8 cellular contexts compared by ENCODE assay signal in the genomic region with DNA sequence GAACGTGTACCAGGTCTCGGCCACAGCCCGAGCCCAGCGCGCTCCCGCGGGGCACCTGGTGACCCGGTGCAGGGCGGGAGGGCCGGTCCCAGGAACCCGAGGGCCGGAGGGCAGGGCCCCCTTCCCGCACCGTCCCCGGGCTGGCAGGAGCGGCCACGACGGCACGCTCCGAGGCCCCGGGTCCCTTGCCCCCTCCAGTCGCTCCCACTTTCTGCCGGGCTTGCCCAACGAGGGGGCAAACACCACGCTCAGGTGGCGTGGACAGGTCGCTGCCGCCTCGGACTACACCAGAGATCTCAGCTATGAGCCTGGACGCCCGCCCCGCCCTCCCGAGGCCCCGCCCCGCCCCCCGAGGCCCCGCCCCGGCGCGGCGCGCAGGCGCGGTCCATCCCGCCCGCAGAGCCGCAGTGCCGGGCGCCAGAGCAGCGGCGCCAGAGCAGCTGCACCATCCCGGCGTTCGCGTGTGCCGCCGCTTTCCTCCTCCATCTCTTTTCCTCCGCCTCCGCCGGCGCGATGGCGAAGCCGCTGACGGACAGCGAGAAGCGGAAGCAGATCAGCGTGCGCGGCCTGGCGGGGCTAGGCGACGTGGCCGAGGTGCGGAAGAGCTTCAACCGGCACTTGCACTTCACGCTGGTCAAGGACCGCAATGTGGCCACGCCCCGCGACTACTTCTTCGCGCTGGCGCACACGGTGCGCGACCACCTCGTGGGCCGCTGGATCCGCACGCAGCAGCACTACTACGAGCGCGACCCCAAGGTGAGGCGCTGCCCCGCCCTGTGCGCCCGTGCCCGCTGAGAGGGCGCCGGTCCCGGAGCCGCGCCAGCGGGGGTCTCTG. TPM values are rescaled to one million over a fixed set of nuclear protein-coding genes. Genes with fewer than 3 reads are reported as not detected.
DNase-seq lines count a peak whose midpoint lies in the region; TF ChIP-seq lines count a peak whose summit lies in the region.

Gene PYGB, plus strand, starts transcription at position 420 of the 835 bp plus-strand sequence. Its CDS starts 94 bp downstream, at position 514.

- no peak within 1 kb of the TSS for H3K27ac ChIP-seq in H9 (ENCODE audit: insufficient read length, low read depth, low read length)

- H2BK5ac ChIP-seq in H9 (ENCODE audit: insufficient read length, low read length), result no peak within 1 kb of the TSS

- H3K4me3 Mint-ChIP-seq in H9, result peak within 1 kb of the TSS; percentile 85 to 95

- no peaks in the 10 kb centered on the region for H4K20me1 ChIP-seq in H9 (ENCODE audit: control insufficient read depth, insufficient read depth, insufficient read length)

- H2BK20ac ChIP-seq in H9 (ENCODE audit: low read depth, low read length, poor library complexity, severe bottlenecking), result no peak within 1 kb of the TSS

- no CpG with 5 or more reads among the region's 105 CpGs for WGBS in H9 (ENCODE audit: extremely low coverage, insufficient read length, low lambda C conversion rate)

- H3K79me1 ChIP-seq in H9 (ENCODE audit: insufficient read depth, low read depth, low read length, poor library complexity, severe bottlenecking), result no peaks in the 10 kb centered on the region

- peaks cover 4 to 7% (median 6%) of the 10 kb centered on the region in 3 experiments; a peak in 5 of 7 replicates for H3K36me3 Mint-ChIP-seq in H9 (ENCODE audit: insufficient read depth in 1 of 3, low read depth in 3 of 3)

- no peak within 1 kb of the TSS for H4K8ac ChIP-seq in H9 (replicated peaks; ENCODE audit: insufficient read length, low read depth, low read length)

- peak within 1 kb of the TSS; percentile 59 for H3K18ac ChIP-seq in H9 (ENCODE audit: insufficient read length, low read depth, low read length)

- peak within 1 kb of the TSS; percentile 23 for H2AFZ ChIP-seq in H9 (ENCODE audit: low read length)
- peak within 1 kb of the TSS; percentile 97 for H2AFZ ChIP-seq in neuron (ENCODE audit: low read depth, low read length)

- no peaks in the 10 kb centered on the region for H3K4me1 ChIP-seq in H9 (ENCODE audit: insufficient read depth, low read length)
- peaks cover 43% of the 10 kb centered on the region for H3K4me1 ChIP-seq in neuron (ENCODE audit: insufficient read depth, low read length)

- no peak within 1 kb of the TSS for H4K5ac ChIP-seq in H9 (ENCODE audit: insufficient read length, low read depth, low read length)

- TF ChIP-seq CTCF in H9 (conservative IDR thresholded peaks at IDR 0.05), result no peak
- TF ChIP-seq CTCF in subcutaneous adipose tissue (IDR thresholded peaks at IDR 0.05; ENCODE audit: low read depth), result no peak

- H3K79me2 ChIP-seq in H9 (ENCODE audit: insufficient read depth, low read length), result peaks cover 5% of the 10 kb centered on the region; the same call in 1 of the 2 replicates

- peaks cover 6% of the 10 kb centered on the region for H3K23me2 ChIP-seq in H9 (ENCODE audit: insufficient read length, low read depth, low read length, poor library complexity, severe bottlenecking)

- no peak within 1 kb of the TSS for H3K14ac ChIP-seq in H9 (ENCODE audit: insufficient read depth, low read length)

- DNase-seq in GF-D8 (lab: John Stamatoyannopoulos, UW) (peak; percentile 70), H9 (peak; percentile 82), M059J (ENCODE audit: low read depth) (peak; percentile 87), SK-MEL-5 (ENCODE audit: low read depth, low spot score) (peak; percentile 94), foreskin melanocyte (peak; percentile 77)
- peak; percentile 27 to 70 (median 43) for DNase-seq in activated naive CD4-positive, alpha-beta T cell (lab: John Stamatoyannopoulos, UW)

- H3K27ac Mint-ChIP-seq in H9, result peak within 1 kb of the TSS; percentile 93 to 97 (median 95); a peak in 6 of 7 replicates

- peak within 1 kb of the TSS; percentile 98 for H3K4me3 ChIP-seq in neuron (ENCODE audit: low read length)

- H3K9ac ChIP-seq in H9 (ENCODE audit: extremely low read depth, insufficient read length, low read length), result peak within 1 kb of the TSS; percentile 66

- in situ Hi-C loops in SK-MEL-5 (cut with HindIII; ENCODE audit: low pct_unique_long_range_greater_than_20kb, low sequenced_read_pairs), result no loop called here

- no peak within 1 kb of the TSS for H3K4ac ChIP-seq in H9 (ENCODE audit: low read depth, low read length)

- H3T11ph ChIP-seq in H9 (ENCODE audit: low read length), result no peak within 1 kb of the TSS

- H2BK120ac ChIP-seq in H9 (ENCODE audit: low read depth, low read length, poor library complexity, severe bottlenecking), result no peak within 1 kb of the TSS

- peaks cover 2 to 6% of the 10 kb centered on the region in 2 experiments; a peak in 3 of 5 replicates for H3K9me3 Mint-ChIP-seq in H9

- H2BK12ac ChIP-seq in H9 (ENCODE audit: insufficient read length, low read depth, low read length), result no peak within 1 kb of the TSS

- H3K27me3 Mint-ChIP-seq in H9 (ENCODE audit: low read depth), result peaks cover 14% of the 10 kb centered on the region

- H3K56ac ChIP-seq in H9 (ENCODE audit: insufficient read length, low read depth, low read length), result no peak within 1 kb of the TSS

- no peak within 1 kb of the TSS for H4K91ac ChIP-seq in H9 (ENCODE audit: insufficient read length, low read depth, low read length)

- H3K36me3 ChIP-seq in neuron (ENCODE audit: insufficient read depth, low read length), result peaks cover 3% of the 10 kb centered on the region

- H3K4me1 Mint-ChIP-seq in H9, result peaks cover 44 to 45% of the 10 kb centered on the region in 2 experiments

- H3K9me3 ChIP-seq in H9 (ENCODE audit: control insufficient read depth, low read depth, low read length), result no peaks in the 10 kb centered on the region
- no peaks in the 10 kb centered on the region for H3K9me3 ChIP-seq in neuron (ENCODE audit: low read length)

- peak within 1 kb of the TSS; percentile 60 for H3K4me2 ChIP-seq in H9 (ENCODE audit: insufficient read depth, insufficient read length, low read length)

- H3K23ac ChIP-seq in H9 (ENCODE audit: insufficient read length, low read depth, low read length), result no peak within 1 kb of the TSS

- H2AK5ac ChIP-seq in H9 (ENCODE audit: insufficient read length, low read length), result no peak within 1 kb of the TSS

- H3K27me3 ChIP-seq in H9 (ENCODE audit: insufficient read depth, low read length), result no peaks in the 10 kb centered on the region; the same call in 1 of the 2 replicates
- H3K27me3 ChIP-seq in neuron (ENCODE audit: insufficient read depth, low read length), result peaks cover 5% of the 10 kb centered on the region

- no peak within 1 kb of the TSS for H2BK15ac ChIP-seq in H9 (ENCODE audit: low read depth, low read length)

RNA-seq across cellular contexts. Expression of gene PYGB, which starts in this region (rescaled TPM):
- total RNA-seq in H9 (2021) (46.9 TPM in 2 replicates), subcutaneous adipose tissue (100 to 1,000 TPM in 3 of 4 donors, 10 to 100 TPM in 1; 99.3 to 216 (median 137) TPM)
- total RNA-seq in M059J (2014; rRNA removed; shearing (Covaris generic)), result 94.7 and 131 TPM in 2 replicates
- total RNA-seq in SK-MEL-5 (2014; rRNA removed; shearing (Covaris generic)), result 404 and 446 TPM in 2 replicates
- 618 and 744 TPM in 2 replicates for polyA plus RNA-seq in SK-MEL-5 (2015; cell fraction: cytosol; rRNA removed)
- 1,362 and 1,434 TPM in 2 replicates for polyA plus RNA-seq in SK-MEL-5 (2015; cell fraction: nucleus; rRNA removed)

Comparison
In these comparisons a context has a peak if more than half of its experiments do, and no peak if none do; other contexts are left out.
1. DNase-seq: peak in every context shown above with its lines; median percentile 94 in SK-MEL-5; 87 in M059J; 82 in H9; 77 in foreskin melanocyte; 70 in GF-D8; 43 in activated naive CD4-positive, alpha-beta T cell.